In genomic region chr17:47323382-47324223, GRCh38 we compare ENCODE assay signal across 1 cellular context.
TF ChIP-seq lines count a peak whose summit lies in the region.

TSS of gene EFCAB13 (plus strand) at chr17:47323955. CDS start at chr17:47328354, 4,399 bp downstream.

TF ChIP-seq in HepG2, 621 proteins besides CTCF, POLR2A, EP300 and RAD21 (continued from another document and continues in another):
- peak; percentile 94; the same call in 1 of the 2 replicates for TF ChIP-seq ZNF318 (CRISPR knock-in tag; IDR thresholded peaks at IDR 0.05)
- peak; percentile 63 for TF ChIP-seq RARA (CRISPR knock-in tag; IDR thresholded peaks at IDR 0.05)
- no peak for TF ChIP-seq NR2F1 (CRISPR knock-in tag; IDR thresholded peaks at IDR 0.05)
- peak; percentile 74; the same call in 1 of the 2 replicates for TF ChIP-seq ZBTB39 (CRISPR knock-in tag; IDR thresholded peaks at IDR 0.05)
- peak; percentile 53; the same call in 1 of the 2 replicates for TF ChIP-seq TFAP4 (IDR thresholded peaks at IDR 0.05; ENCODE audit: borderline replicate concordance, low read depth)
- peak; percentile 51; the same call in 1 of the 2 replicates for TF ChIP-seq ETV5 (CRISPR knock-in tag; IDR thresholded peaks at IDR 0.05; ENCODE audit: borderline replicate concordance)
- peak; percentile 96 for TF ChIP-seq SP4 (CRISPR knock-in tag; IDR thresholded peaks at IDR 0.05)
- TF ChIP-seq HOXA9 (CRISPR knock-in tag; IDR thresholded peaks at IDR 0.05; ENCODE audit: borderline replicate concordance): peak; percentile 99
- no peak for TF ChIP-seq TRIM22 (IDR thresholded peaks at IDR 0.05)
- no peak for TF ChIP-seq ATF1 (CRISPR knock-in tag; IDR thresholded peaks at IDR 0.05)
- TF ChIP-seq ZFP36L1 (CRISPR knock-in tag; IDR thresholded peaks at IDR 0.05): peak; percentile 75; the same call in 1 of the 2 replicates
- TF ChIP-seq ZNF512 (CRISPR knock-in tag; IDR thresholded peaks at IDR 0.05): no peak
- no peak for TF ChIP-seq ZNF513 (CRISPR knock-in tag; conservative IDR thresholded peaks at IDR 0.05)
- no peak for TF ChIP-seq ZBTB37 (CRISPR knock-in tag; IDR thresholded peaks at IDR 0.05)
- peak; percentile 94 for TF ChIP-seq XRCC5 (optimal IDR thresholded peaks at IDR 0.05; ENCODE audit: low read length)
- peak; percentile 67; the same call in 1 of the 2 replicates for TF ChIP-seq ZNF362 (CRISPR knock-in tag; IDR thresholded peaks at IDR 0.05; ENCODE audit: borderline replicate concordance)
- TF ChIP-seq MXD4 (CRISPR knock-in tag; IDR thresholded peaks at IDR 0.05): peak; percentile 84; the same call in 1 of the 2 replicates
- TF ChIP-seq HNRNPLL (IDR thresholded peaks at IDR 0.05; ENCODE audit: low read depth, low read length, poor library complexity, severe bottlenecking): peak; percentile 74
- TF ChIP-seq ATF7 (IDR thresholded peaks at IDR 0.05): no peak
- peak; percentile 57; the same call in 1 of the 2 replicates for TF ChIP-seq ATF7 (CRISPR knock-in tag; IDR thresholded peaks at IDR 0.05)
- TF ChIP-seq ZNF563 (CRISPR knock-in tag; IDR thresholded peaks at IDR 0.05): peak; percentile 98
- no peak; the same call in 1 of the 2 replicates for TF ChIP-seq HNRNPUL1 (IDR thresholded peaks at IDR 0.05; ENCODE audit: low read depth, low read length)
- TF ChIP-seq THAP9 (CRISPR knock-in tag; IDR thresholded peaks at IDR 0.05; ENCODE audit: borderline replicate concordance): peak; percentile 57; the same call in 1 of the 2 replicates
- TF ChIP-seq PATZ1 (CRISPR knock-in tag; IDR thresholded peaks at IDR 0.05): peak; percentile 87
- no peak for TF ChIP-seq CEBPB (IDR thresholded peaks at IDR 0.05; ENCODE audit: borderline replicate concordance, low read depth, low read length)
- no peak; the same call in 1 of the 2 replicates for TF ChIP-seq PAX8 (CRISPR knock-in tag; IDR thresholded peaks at IDR 0.05; ENCODE audit: borderline replicate concordance)
- TF ChIP-seq SIN3A (IDR thresholded peaks at IDR 0.05; ENCODE audit: borderline replicate concordance, low read depth, low read length): peak; percentile 58; the same call in 1 of the 2 replicates
- peak; percentile 83 for TF ChIP-seq TGIF2 (CRISPR knock-in tag; IDR thresholded peaks at IDR 0.05)
